ENCODE assay signal across 13 cellular contexts in genomic region chr10:100359529-100360150, GRCh38. TPM values are rescaled to one million over a fixed set of nuclear protein-coding genes. Genes with fewer than 3 reads are reported as not detected.
DNase-seq lines count a peak whose midpoint lies in the region; ATAC-seq and TF ChIP-seq lines count a peak whose summit lies in the region.
"Had no signal": no experiment of that assay in that cellular context is flagged by ENCODE, and none has a peak within 500 bp of the region (broad histone marks: within the 10 kb centered on the region; RNA-seq: fewer than 3 reads in every experiment).

No MANE protein-coding gene starts in this region.

- H3K27ac Mint-ChIP-seq in activated CD4-positive, alpha-beta T cell treated with anti-CD3 and anti-CD28 coated beads, Interleukin-2, amount 10 ng/mL, durations not matched to agents 7 days and 5 days, result peak overlapping the region; percentile 76

- TF ChIP-seq EP300 in upper lobe of left lung (IDR thresholded peaks at IDR 0.05), result no peak
- no peak for TF ChIP-seq EP300 in tibial nerve (IDR thresholded peaks at IDR 0.05)

- H3K27me3 Mint-ChIP-seq in activated CD4-positive, alpha-beta T cell treated with anti-CD3 and anti-CD28 coated beads, Interleukin-2, amount 10 ng/mL, durations not matched to agents 7 days and 5 days, result no peaks in the 10 kb centered on the region

- H3K36me3 Mint-ChIP-seq in activated CD4-positive, alpha-beta T cell treated with anti-CD3 and anti-CD28 coated beads, Interleukin-2, amount 10 ng/mL, durations not matched to agents 7 days and 5 days (ENCODE audit: low read depth), result peaks cover 77% of the 10 kb centered on the region

- DNase-seq in activated CD4-positive, alpha-beta T cell treated with anti-CD3 and anti-CD28 coated beads, Interleukin-2, amount 10 ng/mL, durations not matched to agents 7 days and 5 days, result no peak
- no peak for DNase-seq in activated CD4-positive, alpha-beta T cell treated with anti-CD3 and anti-CD28 coated beads, Interleukin-2, amount 50 U/mL, for 4 hours
- DNase-seq in right atrium auricular region (ENCODE audit: low spot score) (no peak), sciatic nerve (ENCODE audit: low spot score) (no peak), upper lobe of left lung (no peak), hippocampal formation (lab: John Stamatoyannopoulos, UW) (no peak), tibial nerve (ENCODE audit: low spot score in 2 of 2) (no peak)
- DNase-seq: anterior cingulate cortex; DMS 273 treated with DMSO at 0.1 percent for 48 hours; effector CD4-positive, alpha-beta T cell; head of caudate nucleus; NCI-H1930 had no signal

- TF ChIP-seq POLR2A in upper lobe of left lung (IDR thresholded peaks at IDR 0.05) (no peak), tibial nerve (IDR thresholded peaks at IDR 0.05) (no peak)

- H3K4me3 ChIP-seq in right atrium auricular region, result no peak overlapping the region
- no peak overlapping the region for H3K4me3 ChIP-seq in upper lobe of left lung
- no peak overlapping the region for H3K4me3 ChIP-seq in tibial nerve

- H3K27me3 ChIP-seq in right atrium auricular region (no peaks in the 10 kb centered on the region), upper lobe of left lung (no peaks in the 10 kb centered on the region), tibial nerve (no peaks in the 10 kb centered on the region)

- intact Hi-C loops in sciatic nerve (cut with DNase I), result no loop called here

- H3K9me3 Mint-ChIP-seq in activated CD4-positive, alpha-beta T cell treated with anti-CD3 and anti-CD28 coated beads, Interleukin-2, amount 10 ng/mL, durations not matched to agents 7 days and 5 days, result no peaks in the 10 kb centered on the region

- no peak for TF ChIP-seq CTCF in VCaP (conservative IDR thresholded peaks at IDR 0.05)
- TF ChIP-seq CTCF in right atrium auricular region (IDR thresholded peaks at IDR 0.05), result no peak
- no peak for TF ChIP-seq CTCF in upper lobe of left lung (IDR thresholded peaks at IDR 0.05)
- TF ChIP-seq CTCF in tibial nerve (IDR thresholded peaks at IDR 0.05), result no peak

- H3K4me3 Mint-ChIP-seq in activated CD4-positive, alpha-beta T cell treated with anti-CD3 and anti-CD28 coated beads, Interleukin-2, amount 10 ng/mL, durations not matched to agents 7 days and 5 days, result no peak overlapping the region

- H3K4me1 ChIP-seq in right atrium auricular region (peaks cover 0 to 41% of the 10 kb centered on the region in 2 donors), upper lobe of left lung (peaks cover 0 to 16% (median 9%) of the 10 kb centered on the region in 4 donors), tibial nerve (peaks cover 2 to 38% (median 15%) of the 10 kb centered on the region in 4 donors)

- H3K27ac ChIP-seq in VCaP (peak overlapping the region; percentile 52), right atrium auricular region (peak overlapping the region; percentile 20 to 37), upper lobe of left lung (no peak overlapping the region), tibial nerve (peak overlapping the region in 2 of 4 donors; percentile 21 to 62)

- H3K36me3 ChIP-seq in right atrium auricular region (no peaks in the 10 kb centered on the region), upper lobe of left lung (peaks cover 2 to 29% (median 17%) of the 10 kb centered on the region in 4 donors), tibial nerve (peaks cover 0 to 50% (median 7%) of the 10 kb centered on the region in 3 donors)

- ATAC-seq in sciatic nerve (peak; percentile 39), upper lobe of left lung (ENCODE audit: low FRiP score in 2 of 2) (no peak)

- CTCF ChIA-PET in activated CD4-positive, alpha-beta T cell treated with anti-CD3 and anti-CD28 coated beads, Interleukin-2, amount 10 ng/mL, durations not matched to agents 7 days and 5 days (lab: Charles Lee), result interaction anchor here (0.8 to 1.4 kb wide), 6 partner anchors 11 to 180 kb away, joined by 3 to 6 read pairs (median 4); partner anchors contain the start of gene SCD

- H3K9me3 ChIP-seq in right atrium auricular region (no peaks in the 10 kb centered on the region), upper lobe of left lung (no peaks in the 10 kb centered on the region), tibial nerve (no peaks in the 10 kb centered on the region)

- POLR2A ChIA-PET in activated CD4-positive, alpha-beta T cell treated with anti-CD3 and anti-CD28 coated beads, Interleukin-2, amount 10 ng/mL, durations not matched to agents 7 days and 5 days (lab: Charles Lee), result interaction anchor here (0.7 to 1.2 kb wide), 2 partner anchors 11 to 70 kb away, joined by 4 read pairs; no protein-coding TSS in a partner anchor

- WGBS in upper lobe of left lung, 2 donors, result 45 to 54% methylated on average over 3 of the region's 3 CpGs
- WGBS in tibial nerve, 2 donors, result 15 to 32% methylated on average over 3 of the region's 3 CpGs

- H3K4me1 Mint-ChIP-seq in activated CD4-positive, alpha-beta T cell treated with anti-CD3 and anti-CD28 coated beads, Interleukin-2, amount 10 ng/mL, durations not matched to agents 7 days and 5 days, result peaks cover 57% of the 10 kb centered on the region

RNA-seq across cellular contexts. Expression of gene SCD, which starts 12.6 kb away (rescaled TPM):
- total RNA-seq in activated CD4-positive, alpha-beta T cell treated with anti-CD3 and anti-CD28 coated beads, Interleukin-2, amount 10 ng/mL, durations not matched to agents 7 days and 5 days, result 100 to 1,000 TPM; 117 to 129 TPM
- total RNA-seq in right atrium auricular region (10 to 100 TPM in 1 of 2 donors, 1 to 10 TPM in 1; 7.9 to 25.4 TPM), sciatic nerve (300 TPM), upper lobe of left lung (100 to 1,000 TPM; 108 to 464 (median 251) TPM), tibial nerve (100 to 1,000 TPM; 118 to 500 (median 249) TPM)

RNA-seq across cellular contexts. Expression of gene PKD2L1, which starts 29.6 kb away (rescaled TPM):
- not detected for total RNA-seq in activated CD4-positive, alpha-beta T cell treated with anti-CD3 and anti-CD28 coated beads, Interleukin-2, amount 10 ng/mL, durations not matched to agents 7 days and 5 days
- total RNA-seq in right atrium auricular region (not detected), sciatic nerve (not detected), upper lobe of left lung (1 to 10 TPM in 5 of 6 donors, under 1 TPM in 1; 0.61 to 8.4 (median 2.0) TPM), tibial nerve (under 1 TPM in 1 of 4 donors, not detected in 3; 0.42 TPM)

Comparison
In these comparisons a context has a peak if more than half of its experiments do, and no peak if none do; other contexts are left out.
1. H3K27ac ChIP-seq: peak in VCaP (single experiment) and right atrium auricular region (2 of 2); none in upper lobe of left lung (0 of 4).
2. RNA of gene SCD, which starts 12.6 kb away (total RNA-seq): 118 to 500 TPM in tibial nerve, 300 TPM in sciatic nerve (single experiment), 108 to 464 TPM in upper lobe of left lung and 117 to 129 TPM in activated CD4-positive, alpha-beta T cell treated with anti-CD3 and anti-CD28 coated beads, Interleukin-2, amount 10 ng/mL, durations not matched to agents 7 days and 5 days; 7.9 to 25.4 TPM in right atrium auricular region; every median in the first group is over 4 times any median in the second.